In the genomic region with DNA sequence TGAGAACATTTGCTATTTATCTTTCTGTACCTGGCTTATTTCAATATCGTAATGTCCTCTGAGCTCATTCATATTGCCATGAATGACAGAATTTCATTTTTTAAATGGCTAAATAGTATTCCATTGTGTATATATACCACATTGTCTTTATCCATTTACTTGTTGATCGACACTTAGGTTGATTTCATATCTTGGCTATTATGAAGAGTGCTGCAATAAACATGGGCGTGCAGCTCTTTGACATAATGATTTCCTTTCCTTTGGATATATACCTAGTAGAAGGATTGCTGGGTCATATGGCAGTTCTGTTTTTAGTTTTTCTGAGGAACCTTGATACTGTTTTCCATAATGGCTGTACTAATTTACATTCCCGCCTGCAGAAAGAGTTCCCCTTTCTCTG, we compare ENCODE assay signal across 22 cellular contexts. TPM values are rescaled to one million over a fixed set of nuclear protein-coding genes. Genes with fewer than 3 reads are reported as not detected.
DNase-seq lines count a peak whose midpoint lies in the region; ATAC-seq, FAIRE-seq and TF ChIP-seq lines count a peak whose summit lies in the region.
"Had no signal": no experiment of that assay in that cellular context is flagged by ENCODE, and none has a peak within 500 bp of the region (broad histone marks: within the 10 kb centered on the region; RNA-seq: fewer than 3 reads in every experiment).

No MANE protein-coding gene starts in this region.

- ATAC-seq in left colon (peak; percentile 78), heart right ventricle (no peak)
- ATAC-seq: A549 had no signal

- FAIRE-seq in HTR-8/SVneo (lab: Jason Lieb, UNC): no peak
- FAIRE-seq: A549, G401.6, GM12892, H54 had no signal

- no peak overlapping the region for H3K9ac ChIP-seq in HUES6 (ENCODE audit: low read length)
- H3K9ac ChIP-seq: BLaER1 treated with 17β-estradiol and CSF1 and Interleukin-3, amounts not matched to agents 10 nM and 100 nM had no signal

- intact Hi-C loops in left colon (cut with DNase I, micrococcal nuclease): no loop called here
- intact Hi-C loops in heart right ventricle (cut with DNase I): no loop called here

- TF ChIP-seq CTCF in heart right ventricle (IDR thresholded peaks at IDR 0.05): no peak

- peak overlapping the region; percentile 80; the same call in 1 of the 2 replicates for H3K27ac ChIP-seq in HUES6 (ENCODE audit: low read depth, low read length)
- H3K27ac ChIP-seq in heart right ventricle: no peak overlapping the region
- H3K27ac ChIP-seq: A549; BLaER1 treated with 17β-estradiol and CSF1 and Interleukin-3, amounts not matched to agents 10 nM and 100 nM had no signal

- H3K4me1 ChIP-seq in HUES6 (ENCODE audit: control insufficient read depth, insufficient read depth, low read length): peaks cover 17% of the 10 kb centered on the region; the same call in 1 of the 2 replicates
- H3K4me1 ChIP-seq in heart right ventricle: no peaks in the 10 kb centered on the region
- H3K4me1 ChIP-seq: BE2C had no signal

- WGBS in heart right ventricle, 2 donors: 90 to 93% methylated on average over 4 of the region's 4 CpGs

- peak; percentile 21 for DNase-seq in CD1c-positive myeloid dendritic cell (ENCODE audit: extremely low spot score)
- no peak for DNase-seq in left colon
- no peak for DNase-seq in HUDEP-2 (lab: John Stamatoyannopoulos, UW; ENCODE audit: unreplicated experiment in 76 of 76)
- DNase-seq in HTR-8/SVneo (ENCODE audit: insufficient read length, low spot score): no peak
- no peak for DNase-seq in heart right ventricle
- DNase-seq: 8988T; ACHN; AML-193; BE2C; Calu3; CD4-positive, alpha-beta memory T cell; COR-L47; DMS53; DND-41; GOT3 had no signal

- H3K9me3 ChIP-seq in HUES6 (ENCODE audit: control insufficient read depth, insufficient read depth, low read depth, low read length) (0 out of 2 replicates have a peak, but pooled peaks cover 6% of the 10 kb centered on the region), heart right ventricle (peaks cover 0 to 15% (median 0%) of the 10 kb centered on the region in 11 donors)
- H3K9me3 ChIP-seq: A549, BE2C had no signal

- H3K27me3 ChIP-seq in HUES6 (ENCODE audit: control insufficient read depth, insufficient read depth, low read length) (no peaks in the 10 kb centered on the region), heart right ventricle (no peaks in the 10 kb centered on the region)
- H3K27me3 ChIP-seq: BE2C; BLaER1 treated with 17β-estradiol and CSF1 and Interleukin-3, amounts not matched to agents 10 nM and 100 nM had no signal

- H3K4me3 ChIP-seq in HUES6 (ENCODE audit: low read depth, low read length): no peak overlapping the region
- H3K4me3 ChIP-seq in heart right ventricle: no peak overlapping the region
- H3K4me3 ChIP-seq: A549; BLaER1 treated with 17β-estradiol and CSF1 and Interleukin-3, amounts not matched to agents 10 nM and 100 nM; HAP-1 had no signal

- H3K36me3 ChIP-seq in HUES6 (ENCODE audit: control insufficient read depth, insufficient read depth, low read length) (no peaks in the 10 kb centered on the region), heart right ventricle (no peaks in the 10 kb centered on the region)
- H3K36me3 ChIP-seq: BE2C; BLaER1 treated with 17β-estradiol and CSF1 and Interleukin-3, amounts not matched to agents 10 nM and 100 nM; HAP-1 had no signal

RNA-seq across cellular contexts. Expression of a gene that starts 30.2 kb away (rescaled TPM):
- 10 to 100 TPM; 47.5 to 49.2 TPM for total RNA-seq in left colon
- total RNA-seq in heart right ventricle: 1 to 10 TPM in 1 of 10 donors, under 1 TPM in 7, not detected in 2; 0.05 to 1.0 (median 0.21) TPM
- polyA plus RNA-seq in heart right ventricle: under 1 TPM in 1 of 2 donors, not detected in 1; 0.06 TPM
- total RNA-seq: Calu3 had no signal

RNA-seq across cellular contexts. Expression of a gene that starts 44.6 kb away (rescaled TPM):
- total RNA-seq in left colon (not detected), heart right ventricle (not detected)
- polyA plus RNA-seq in heart right ventricle: not detected
- total RNA-seq: Calu3; CD4-positive, alpha-beta memory T cell had no signal
- polyA plus RNA-seq: CD4-positive, alpha-beta memory T cell had no signal

Comparison
In these comparisons a context has a peak if more than half of its experiments do, and no peak if none do; other contexts are left out.
1. RNA of a gene that starts 30.2 kb away (total RNA-seq): 47.5 to 49.2 TPM in left colon; 0.05 to 1.0 TPM in heart right ventricle; every median in the first group is over 10 times any median in the second.